23 cellular contexts compared by ENCODE assay signal in the genomic region with DNA sequence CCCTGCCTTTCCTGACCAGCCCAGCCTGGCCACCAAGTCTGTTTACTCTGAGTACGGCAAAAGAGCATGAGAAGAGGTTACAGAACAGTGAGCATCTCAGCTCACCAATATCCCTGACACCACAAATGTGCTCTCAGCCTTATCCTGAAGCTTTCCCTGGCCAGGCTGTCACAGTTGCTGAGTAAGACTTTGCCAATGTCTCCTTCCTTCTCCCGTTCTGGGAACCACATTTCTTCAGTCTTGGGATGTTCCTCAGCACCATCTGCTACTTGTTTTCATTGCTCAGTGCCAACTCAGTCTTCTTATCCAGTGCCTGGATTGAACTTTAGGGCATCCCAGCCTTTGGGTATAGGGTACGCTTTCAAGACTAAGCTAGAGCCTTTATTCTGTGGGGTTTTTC.
"Had no signal": no experiment of that assay in that cellular context is flagged by ENCODE, and none has a peak within 500 bp of the region (broad histone marks: within the 10 kb centered on the region; RNA-seq: fewer than 3 reads in every experiment).

No MANE protein-coding gene starts in this region.

- DNase-seq: activated CD4-positive, alpha-beta T cell treated with anti-CD3 and anti-CD28 coated beads, Interleukin-2, amount 10 ng/mL, durations not matched to agents 7 days and 5 days; activated CD4-positive, CD25-positive, alpha-beta regulatory T cell treated with anti-CD3 and anti-CD28 coated beads, Interleukin-2, amount 50 U/mL, for 72 hours; activated CD8-positive, alpha-beta T cell treated with anti-CD3 and anti-CD28 coated beads for 36 hours; activated naive CD4-positive, alpha-beta T cell; activated T-cell treated with anti-CD3 and anti-CD28 coated beads, Interleukin-2, amount 50 U/mL, for 48 hours; effector memory CD8-positive, alpha-beta T cell; head of caudate nucleus; hypothalamus; immature natural killer cell; mucosa of descending colon; right lobe of liver; stimulated activated CD4-positive, alpha-beta T cell treated with anti-CD3 and anti-CD28 coated beads, Interleukin-4, amount 100 ng/mL, for 4 hours; stimulated activated CD8-positive, alpha-beta memory T cell treated with anti-CD3 and anti-CD28 coated beads, Interleukin-4, amount 100 ng/mL, for 48 hours; stimulated activated naive CD4-positive, alpha-beta T cell; T-helper 9 cell; trophoblast cell; uterus had no signal

- H3K9me3 Mint-ChIP-seq: activated CD4-positive, alpha-beta T cell treated with anti-CD3 and anti-CD28 coated beads, Interleukin-2, amount 10 ng/mL, durations not matched to agents 7 days and 5 days; activated CD8-positive, alpha-beta T cell treated with anti-CD3 and anti-CD28 coated beads for 36 hours; activated naive CD4-positive, alpha-beta T cell treated with anti-CD3 and anti-CD28 coated beads, Interleukin-2, amount 50 U/mL, for 72 hours; effector memory CD8-positive, alpha-beta T cell; immature natural killer cell; natural killer cell treated with Interleukin-12 subunit alpha and Interleukin-12 subunit beta and Interleukin-15 and Interleukin-18, amount 100 ng/mL, for 72 hours had no signal

- H3K4me3 ChIP-seq: coronary artery, lung, mucosa of descending colon, right lobe of liver, skin epidermis, uterus had no signal

- H3K4me1 Mint-ChIP-seq: activated CD4-positive, alpha-beta T cell treated with anti-CD3 and anti-CD28 coated beads, Interleukin-2, amount 10 ng/mL, durations not matched to agents 7 days and 5 days had no signal

- H3K4me1 ChIP-seq: right lobe of liver, uterus had no signal

- H3K27me3 Mint-ChIP-seq: activated CD4-positive, alpha-beta T cell treated with anti-CD3 and anti-CD28 coated beads, Interleukin-2, amount 10 ng/mL, durations not matched to agents 7 days and 5 days; activated CD8-positive, alpha-beta T cell treated with anti-CD3 and anti-CD28 coated beads for 36 hours; effector memory CD8-positive, alpha-beta T cell; natural killer cell treated with Interleukin-12 subunit alpha and Interleukin-12 subunit beta and Interleukin-15 and Interleukin-18, amount 100 ng/mL, for 72 hours had no signal

- H3K27ac Mint-ChIP-seq: activated CD4-positive, alpha-beta T cell treated with anti-CD3 and anti-CD28 coated beads, Interleukin-2, amount 10 ng/mL, durations not matched to agents 7 days and 5 days; activated CD8-positive, alpha-beta T cell treated with anti-CD3 and anti-CD28 coated beads for 36 hours; natural killer cell treated with Interleukin-12 subunit alpha and Interleukin-12 subunit beta and Interleukin-15 and Interleukin-18, amount 100 ng/mL, for 72 hours had no signal

- H3K27ac ChIP-seq: coronary artery, right lobe of liver, skin epidermis, uterus had no signal

- ATAC-seq: activated CD8-positive, alpha-beta T cell treated with anti-CD3 and anti-CD28 coated beads for 36 hours; activated naive CD4-positive, alpha-beta T cell treated with anti-CD3 and anti-CD28 coated beads, Interleukin-2, amount 50 U/mL, for 72 hours; effector memory CD8-positive, alpha-beta T cell; left lobe of liver; mucosa of descending colon; natural killer cell treated with Interleukin-12 subunit alpha and Interleukin-12 subunit beta and Interleukin-15 and Interleukin-18, amount 100 ng/mL, for 72 hours; right lobe of liver had no signal

- H3K36me3 ChIP-seq: uterus had no signal

- H3K4me3 Mint-ChIP-seq: activated CD4-positive, alpha-beta T cell treated with anti-CD3 and anti-CD28 coated beads, Interleukin-2, amount 10 ng/mL, durations not matched to agents 7 days and 5 days; activated CD8-positive, alpha-beta T cell treated with anti-CD3 and anti-CD28 coated beads for 36 hours; effector memory CD8-positive, alpha-beta T cell; immature natural killer cell; natural killer cell treated with Interleukin-12 subunit alpha and Interleukin-12 subunit beta and Interleukin-15 and Interleukin-18, amount 100 ng/mL, for 72 hours had no signal

- H3K27me3 ChIP-seq: right lobe of liver, uterus had no signal

- H3K36me3 Mint-ChIP-seq: activated naive CD4-positive, alpha-beta T cell treated with anti-CD3 and anti-CD28 coated beads, Interleukin-2, amount 50 U/mL, for 72 hours; natural killer cell treated with Interleukin-12 subunit alpha and Interleukin-12 subunit beta and Interleukin-15 and Interleukin-18, amount 100 ng/mL, for 72 hours had no signal

- H3K9me3 ChIP-seq: mucosa of descending colon, right lobe of liver, uterus had no signal
